In genomic region chr15:75544273-75544862, GRCh38 we compare ENCODE assay signal across 22 cellular contexts. TPM values are rescaled to one million over a fixed set of nuclear protein-coding genes. Genes with fewer than 3 reads are reported as not detected.
DNase-seq lines count a peak whose midpoint lies in the region; ATAC-seq and TF ChIP-seq lines count a peak whose summit lies in the region.
"Had no signal": no experiment of that assay in that cellular context is flagged by ENCODE, and none has a peak within 500 bp of the region (broad histone marks: within the 10 kb centered on the region; RNA-seq: fewer than 3 reads in every experiment).

No MANE protein-coding gene starts in this region.

- TF ChIP-seq POLR2A in erythroblast (IDR thresholded peaks at IDR 0.05; ENCODE audit: low read length) (no peak), esophagus squamous epithelium (IDR thresholded peaks at IDR 0.05) (no peak)

- H3K9me3 Mint-ChIP-seq in stimulated activated effector memory CD8-positive, alpha-beta T cell treated with anti-CD3 and anti-CD28 coated beads, Interleukin-12 subunit alpha, Interleukin-12 subunit beta, amount 100 ng/mL, for 72 hours, result no peaks in the 10 kb centered on the region
- H3K9me3 Mint-ChIP-seq: activated CD4-positive, alpha-beta memory T cell treated with anti-CD3 and anti-CD28 coated beads for 36 hours; activated naive CD4-positive, alpha-beta T cell treated with anti-CD3 and anti-CD28 coated beads, Interleukin-2, amount 50 U/mL, for 72 hours; dendritic cell treated with granulocyte-macrophage colony-stimulating factor and Interleukin-4, amounts not matched to agents 40 ng/mL and 50 ng/mL, for 4 days had no signal

- intact Hi-C loops in esophagus squamous epithelium (cut with DNase I), result no loop called here

- no peak for TF ChIP-seq CTCF in esophagus squamous epithelium (IDR thresholded peaks at IDR 0.05)

- H3K36me3 ChIP-seq in esophagus squamous epithelium, result no peaks in the 10 kb centered on the region
- H3K36me3 ChIP-seq: WERI-Rb-1 had no signal

- H3K36me3 Mint-ChIP-seq in stimulated activated effector memory CD8-positive, alpha-beta T cell treated with anti-CD3 and anti-CD28 coated beads, Interleukin-12 subunit alpha, Interleukin-12 subunit beta, amount 100 ng/mL, for 72 hours, result no peaks in the 10 kb centered on the region
- H3K36me3 Mint-ChIP-seq: activated CD4-positive, alpha-beta memory T cell treated with anti-CD3 and anti-CD28 coated beads for 36 hours; activated naive CD4-positive, alpha-beta T cell treated with anti-CD3 and anti-CD28 coated beads, Interleukin-2, amount 50 U/mL, for 72 hours had no signal

- H3K9me3 ChIP-seq in esophagus squamous epithelium, result no peaks in the 10 kb centered on the region

- H3K4me1 ChIP-seq in esophagus squamous epithelium, result peaks cover 0 to 40% (median 11%) of the 10 kb centered on the region in 3 donors

- no peak overlapping the region for H3K27ac ChIP-seq in esophagus squamous epithelium
- H3K27ac ChIP-seq: HL-60, WERI-Rb-1 had no signal

- H3K4me3 ChIP-seq in esophagus squamous epithelium, result no peak overlapping the region
- H3K4me3 ChIP-seq: smooth muscle cell had no signal

- no peak overlapping the region for H3K4me3 Mint-ChIP-seq in stimulated activated effector memory CD8-positive, alpha-beta T cell treated with anti-CD3 and anti-CD28 coated beads, Interleukin-12 subunit alpha, Interleukin-12 subunit beta, amount 100 ng/mL, for 72 hours
- H3K4me3 Mint-ChIP-seq: activated CD4-positive, alpha-beta memory T cell treated with anti-CD3 and anti-CD28 coated beads for 36 hours; dendritic cell treated with granulocyte-macrophage colony-stimulating factor and Interleukin-4, amounts not matched to agents 40 ng/mL and 50 ng/mL, for 4 days had no signal

- peak overlapping the region; percentile 13 for H3K27ac Mint-ChIP-seq in stimulated activated effector memory CD8-positive, alpha-beta T cell treated with anti-CD3 and anti-CD28 coated beads, Interleukin-12 subunit alpha, Interleukin-12 subunit beta, amount 100 ng/mL, for 72 hours
- H3K27ac Mint-ChIP-seq: activated CD4-positive, alpha-beta memory T cell treated with anti-CD3 and anti-CD28 coated beads for 36 hours; dendritic cell treated with granulocyte-macrophage colony-stimulating factor and Interleukin-4, amounts not matched to agents 40 ng/mL and 50 ng/mL, for 4 days; progenitor cell of endocrine pancreas had no signal

- no peaks in the 10 kb centered on the region for H3K27me3 ChIP-seq in esophagus squamous epithelium

- 61 to 70% methylated on average over 3 of the region's 3 CpGs for WGBS in esophagus squamous epithelium, 2 donors

- ATAC-seq in stimulated activated effector memory CD8-positive, alpha-beta T cell treated with anti-CD3 and anti-CD28 coated beads, Interleukin-12 subunit alpha, Interleukin-12 subunit beta, amount 100 ng/mL, for 72 hours, result peak; percentile 39
- ATAC-seq in HG02938 (IDR thresholded peaks at IDR 0.05; ENCODE audit: unreplicated experiment), result no peak
- ATAC-seq: activated naive CD4-positive, alpha-beta T cell treated with anti-CD3 and anti-CD28 coated beads, Interleukin-2, amount 50 U/mL, for 72 hours had no signal

- peaks cover 21% of the 10 kb centered on the region for H3K4me1 Mint-ChIP-seq in stimulated activated effector memory CD8-positive, alpha-beta T cell treated with anti-CD3 and anti-CD28 coated beads, Interleukin-12 subunit alpha, Interleukin-12 subunit beta, amount 100 ng/mL, for 72 hours

- DNase-seq in DMS53 (lab: John Stamatoyannopoulos, UW) (peak; percentile 66), DMS53 treated with DMSO at 0.1 percent for 48 hours (lab: John Stamatoyannopoulos, UW; ENCODE audit: unreplicated experiment) (no peak), NCI-H2171 treated with DMSO at 0.1 percent for 48 hours (lab: John Stamatoyannopoulos, UW) (peak; percentile 50), erythroblast (lab: John Stamatoyannopoulos, UW) (peak; percentile 21 to 31), esophagus squamous epithelium (lab: John Stamatoyannopoulos, UW) (no peak), NCI-H345 (lab: John Stamatoyannopoulos, UW) (no peak)
- no peak for DNase-seq in stimulated activated effector memory CD8-positive, alpha-beta T cell treated with anti-CD3 and anti-CD28 coated beads, Interleukin-12 subunit alpha, Interleukin-12 subunit beta, amount 100 ng/mL, for 72 hours (ENCODE audit: low spot score in 2 of 2)
- DNase-seq: activated CD4-positive, alpha-beta memory T cell treated with anti-CD3 and anti-CD28 coated beads for 36 hours; activated T-cell treated with anti-CD3 and anti-CD28 coated beads, Interleukin-2, amount 50 U/mL, for 1 hour; C1 segment of cervical spinal cord; naive B cell; NCI-H187; NCI-H526; SHP77 treated with DMSO at 0.1 percent for 48 hours; stimulated activated CD4-positive, alpha-beta T cell treated with anti-CD3 and anti-CD28 coated beads, Interleukin-4, amount 100 ng/mL, for 4 hours; WERI-Rb-1 had no signal

RNA-seq across cellular contexts. Expression of gene PTPN9, which starts 34.7 kb away (rescaled TPM):
- total RNA-seq in esophagus squamous epithelium, result 10 to 100 TPM in 1 of 4 donors, 1 to 10 TPM in 3; 4.9 to 13.5 (median 8.5) TPM

Comparison
In these comparisons a context has a peak if more than half of its experiments do, and no peak if none do; other contexts are left out.
1. DNase-seq: peak in DMS53 (single experiment), NCI-H2171 treated with DMSO at 0.1 percent for 48 hours (single experiment) and erythroblast (2 of 2); none in DMS53 treated with DMSO at 0.1 percent for 48 hours (single experiment), stimulated activated effector memory CD8-positive, alpha-beta T cell treated with anti-CD3 and anti-CD28 coated beads, Interleukin-12 subunit alpha, Interleukin-12 subunit beta, amount 100 ng/mL, for 72 hours (0 of 2), esophagus squamous epithelium (single experiment) and NCI-H345 (single experiment).